In genomic region chr11:122109932-122110331, GRCh38 we compare ENCODE assay signal across 31 cellular contexts. TPM values are rescaled to one million over a fixed set of nuclear protein-coding genes. Genes with fewer than 3 reads are reported as not detected.
"Had no signal": no experiment of that assay in that cellular context is flagged by ENCODE, and none has a peak within 500 bp of the region (broad histone marks: within the 10 kb centered on the region; RNA-seq: fewer than 3 reads in every experiment).

No MANE protein-coding gene starts in this region.

- H3K4me2 ChIP-seq: smooth muscle cell had no signal

- H3K9ac ChIP-seq: parathyroid adenoma had no signal

- H3K9me3 Mint-ChIP-seq: stimulated activated naive CD8-positive, alpha-beta T cell treated with anti-CD3 and anti-CD28 coated beads, Interleukin-15, amount 100 ng/mL, for 72 hours had no signal

- H3K4me3 ChIP-seq: coronary artery, gastrocnemius medialis, lower lobe of right lung, smooth muscle cell, suprapubic skin, transverse colon, upper lobe of right lung, uterus had no signal

- H3K36me3 Mint-ChIP-seq: memory B cell, natural killer cell had no signal

- ATAC-seq: effector memory CD8-positive, alpha-beta T cell; gastrocnemius medialis; left ventricle myocardium superior; lower lobe of right lung; natural killer cell; sciatic nerve; stimulated activated naive CD8-positive, alpha-beta T cell treated with anti-CD3 and anti-CD28 coated beads, Interleukin-15, amount 100 ng/mL, for 72 hours; upper lobe of right lung had no signal

- H2AFZ ChIP-seq: parathyroid adenoma had no signal

- H3K4me1 Mint-ChIP-seq: natural killer cell; stimulated activated naive CD8-positive, alpha-beta T cell treated with anti-CD3 and anti-CD28 coated beads, Interleukin-15, amount 100 ng/mL, for 72 hours had no signal

- H3K4me1 ChIP-seq: lower lobe of right lung, transverse colon, upper lobe of right lung, uterus had no signal

- H3K27me3 ChIP-seq: gastrocnemius medialis, suprapubic skin, transverse colon, upper lobe of right lung, uterus had no signal

- H3K27ac ChIP-seq: coronary artery, lower lobe of right lung, neutrophil, parathyroid adenoma, suprapubic skin, transverse colon, upper lobe of right lung, uterus had no signal

- H3K36me3 ChIP-seq: gastrocnemius medialis, lower lobe of right lung, neutrophil, suprapubic skin, transverse colon, upper lobe of right lung, uterus had no signal

- H3K27ac Mint-ChIP-seq: effector memory CD8-positive, alpha-beta T cell; memory B cell; natural killer cell; progenitor cell of endocrine pancreas; stimulated activated naive CD8-positive, alpha-beta T cell treated with anti-CD3 and anti-CD28 coated beads, Interleukin-15, amount 100 ng/mL, for 72 hours had no signal

- H3K79me2 ChIP-seq: parathyroid adenoma had no signal

- DNase-seq: dermis blood vessel endothelial cell; effector memory CD8-positive, alpha-beta T cell; foreskin fibroblast; gastrocnemius medialis; head of caudate nucleus; left ventricle myocardium superior; lower lobe of right lung; natural killer cell; stimulated activated CD4-positive, alpha-beta T cell treated with anti-CD3 and anti-CD28 coated beads, Interleukin-12 subunit alpha, Interleukin-12 subunit beta, amount 100 ng/mL, for 4 hours; stimulated activated CD4-positive, alpha-beta T cell treated with anti-CD3 and anti-CD28 coated beads, Interleukin-1b, Interleukin-23, amount 100 ng/mL, for 48 hours; stimulated activated CD4-positive, alpha-beta T cell treated with anti-CD3 and anti-CD28 coated beads, Interleukin-4, amount 100 ng/mL, for 1 hour; stimulated activated CD8-positive, alpha-beta memory T cell treated with anti-CD3 and anti-CD28 coated beads, Interleukin-4, amount 100 ng/mL, for 48 hours; stimulated activated naive CD4-positive, alpha-beta T cell; stimulated activated naive CD8-positive, alpha-beta T cell treated with anti-CD3 and anti-CD28 coated beads, Interleukin-15, amount 100 ng/mL, for 72 hours; transverse colon; upper lobe of right lung; uterus had no signal

- FAIRE-seq: endometrium, keratinocyte had no signal

- H3K9me3 ChIP-seq: gastrocnemius medialis, lower lobe of right lung, neutrophil, suprapubic skin, transverse colon, upper lobe of right lung, uterus had no signal

- H3K4me3 Mint-ChIP-seq: effector memory CD8-positive, alpha-beta T cell; memory B cell; natural killer cell; stimulated activated naive CD8-positive, alpha-beta T cell treated with anti-CD3 and anti-CD28 coated beads, Interleukin-15, amount 100 ng/mL, for 72 hours had no signal

RNA-seq across cellular contexts. Expression of gene BLID, which starts 6.1 kb away (rescaled TPM):
- total RNA-seq: dermis blood vessel endothelial cell, left ventricle myocardium superior, mononuclear cell, natural killer cell, progenitor cell of endocrine pancreas, suprapubic skin, transverse colon, upper lobe of right lung had no signal
- polyA plus RNA-seq: esophagus, neural cell, thymus had no signal
